ENCODE assay signal across 8 cellular contexts in genomic region chr22:42649261-42650056, GRCh38. TPM values are rescaled to one million over a fixed set of nuclear protein-coding genes. Genes with fewer than 3 reads are reported as not detected.
A peak's percentile ranks its signal among the peaks of the same experiment; 100 is the strongest.
DNase-seq lines count a peak whose midpoint lies in the region; ATAC-seq lines count a peak whose summit lies in the region.

Gene CYB5R3, minus strand, starts transcription at chr22:42649392. Its CDS starts 77 bp downstream, at chr22:42649315.

- peaks cover 20% of the 10 kb centered on the region for H3K4me1 Mint-ChIP-seq in activated CD4-positive, alpha-beta T cell treated with anti-CD3 and anti-CD28 coated beads, Interleukin-2, amount 10 ng/mL, durations not matched to agents 7 days and 5 days

- DNase-seq in A172 (ENCODE audit: low spot score) (peak; percentile 46), NCI-H510A treated with DMSO at 0.1 percent for 48 hours (lab: John Stamatoyannopoulos, UW) (peak; percentile 52), dedifferentiated amniotic fluid mesenchymal stem cell (ENCODE audit: extremely low spot score) (peak; percentile 71), left lobe of liver (ENCODE audit: low spot score) (peak; percentile 83)
- peak; percentile 76 for DNase-seq in activated CD4-positive, alpha-beta T cell treated with anti-CD3 and anti-CD28 coated beads, Interleukin-2, amount 10 ng/mL, durations not matched to agents 7 days and 5 days
- DNase-seq in stimulated activated CD4-positive, alpha-beta T cell treated with anti-CD3 and anti-CD28 coated beads, Interleukin-2, amount 100 ng/mL, for 24 hours, result peak; percentile 82 to 88

- POLR2A ChIA-PET in activated CD4-positive, alpha-beta T cell treated with anti-CD3 and anti-CD28 coated beads, Interleukin-2, amount 10 ng/mL, durations not matched to agents 7 days and 5 days (lab: Charles Lee), result interaction anchor here (1.0 kb wide), 1 partner anchor 34 kb away, joined by 8 read pairs; the partner anchor contains the start of gene POLDIP3

- H3K4me3 Mint-ChIP-seq in activated CD4-positive, alpha-beta T cell treated with anti-CD3 and anti-CD28 coated beads, Interleukin-2, amount 10 ng/mL, durations not matched to agents 7 days and 5 days, result peak within 1 kb of the TSS; percentile 89

- CTCF ChIA-PET in activated CD4-positive, alpha-beta T cell treated with anti-CD3 and anti-CD28 coated beads, Interleukin-2, amount 10 ng/mL, durations not matched to agents 7 days and 5 days (lab: Charles Lee), result interaction anchor here (0.6 to 1.1 kb wide), 3 partner anchors 10 to 204 kb away, joined by 3 read pairs; no protein-coding TSS in a partner anchor

- H3K27ac Mint-ChIP-seq in activated CD4-positive, alpha-beta T cell treated with anti-CD3 and anti-CD28 coated beads, Interleukin-2, amount 10 ng/mL, durations not matched to agents 7 days and 5 days, result peak within 1 kb of the TSS; percentile 98

- H3K27me3 Mint-ChIP-seq in activated CD4-positive, alpha-beta T cell treated with anti-CD3 and anti-CD28 coated beads, Interleukin-2, amount 10 ng/mL, durations not matched to agents 7 days and 5 days, result no peaks in the 10 kb centered on the region

- H3K36me3 Mint-ChIP-seq in activated CD4-positive, alpha-beta T cell treated with anti-CD3 and anti-CD28 coated beads, Interleukin-2, amount 10 ng/mL, durations not matched to agents 7 days and 5 days (ENCODE audit: low read depth), result peaks cover 2% of the 10 kb centered on the region

- peak; percentile 58 for ATAC-seq in GM18517 (IDR thresholded peaks at IDR 0.05; ENCODE audit: unreplicated experiment)
- ATAC-seq in HG03097 (IDR thresholded peaks at IDR 0.05; ENCODE audit: low FRiP score, unreplicated experiment), result peak; percentile 47
- peak; percentile 65 for ATAC-seq in left lobe of liver

- H3K9me3 Mint-ChIP-seq in activated CD4-positive, alpha-beta T cell treated with anti-CD3 and anti-CD28 coated beads, Interleukin-2, amount 10 ng/mL, durations not matched to agents 7 days and 5 days, result no peaks in the 10 kb centered on the region

RNA-seq across cellular contexts. Expression of gene CYB5R3, which starts in this region (rescaled TPM):
- total RNA-seq in A172 (2014; rRNA removed; shearing (Covaris generic)), result 45.9 and 57.1 TPM in 2 replicates
- 10 to 100 TPM; 84.3 to 91.9 TPM for total RNA-seq in activated CD4-positive, alpha-beta T cell treated with anti-CD3 and anti-CD28 coated beads, Interleukin-2, amount 10 ng/mL, durations not matched to agents 7 days and 5 days
- total RNA-seq in left lobe of liver, result 147 TPM

Comparison
In these comparisons a context has a peak if more than half of its experiments do, and no peak if none do; other contexts are left out.
1. Peak in every context shown above with its lines: DNase-seq and ATAC-seq.